In the genomic region with DNA sequence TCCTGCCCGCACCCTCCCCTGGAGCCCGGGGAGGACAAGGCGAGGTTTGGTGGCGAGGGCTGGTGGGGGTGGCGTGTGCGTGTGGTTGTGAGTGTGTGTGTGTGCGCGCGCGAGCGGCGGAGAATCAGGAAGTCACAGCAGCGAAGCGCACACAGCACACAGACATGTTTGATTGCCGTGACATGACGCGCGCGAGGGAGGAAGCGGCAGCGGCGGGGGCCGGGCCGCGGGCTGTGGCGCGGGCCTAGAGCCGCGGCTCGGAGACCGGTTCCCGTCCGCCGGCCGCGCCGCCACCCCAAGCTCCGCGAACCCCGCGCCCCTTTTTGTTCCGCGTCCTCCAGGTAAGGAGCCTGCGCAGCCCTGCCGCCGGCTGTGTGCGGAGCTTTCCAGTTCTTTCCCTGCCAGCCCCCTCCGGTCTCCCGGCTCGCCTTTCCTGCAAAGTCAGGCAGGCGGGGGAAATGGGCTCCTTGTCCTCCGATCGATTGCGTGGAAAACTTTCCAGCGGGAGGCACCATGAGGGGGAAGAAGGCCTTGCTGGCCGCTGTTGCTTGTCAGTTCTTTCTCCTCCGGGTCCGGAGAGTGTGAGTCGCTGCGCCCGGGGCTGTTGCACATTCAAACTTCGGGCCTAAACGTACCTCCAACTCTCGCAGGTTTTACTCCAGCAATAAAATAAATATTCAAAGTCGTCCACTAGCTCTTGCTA, we compare ENCODE assay signal across 8 cellular contexts. TPM values are rescaled to one million over a fixed set of nuclear protein-coding genes. Genes with fewer than 3 reads are reported as not detected.
DNase-seq lines count a peak whose midpoint lies in the region; ATAC-seq, FAIRE-seq and TF ChIP-seq lines count a peak whose summit lies in the region.

No MANE protein-coding gene starts in this region.

- peak overlapping the region; percentile 92 for H3K4me3 Mint-ChIP-seq in activated CD4-positive, alpha-beta T cell treated with anti-CD3 and anti-CD28 coated beads for 36 hours
- peak overlapping the region; percentile 98 for H3K4me3 Mint-ChIP-seq in chondrocyte (ENCODE audit: unreplicated experiment)

- FAIRE-seq in GM12891 (lab: Jason Lieb, UNC), result peak; percentile 95

- peaks cover 57% of the 10 kb centered on the region for H3K4me1 Mint-ChIP-seq in activated CD4-positive, alpha-beta T cell treated with anti-CD3 and anti-CD28 coated beads for 36 hours
- H3K4me1 Mint-ChIP-seq in chondrocyte (ENCODE audit: low read depth), result peaks cover 48% of the 10 kb centered on the region

- ATAC-seq in activated CD4-positive, alpha-beta T cell treated with anti-CD3 and anti-CD28 coated beads for 36 hours, result peak; percentile 13

- no peaks in the 10 kb centered on the region for H3K36me3 Mint-ChIP-seq in activated CD4-positive, alpha-beta T cell treated with anti-CD3 and anti-CD28 coated beads for 36 hours (ENCODE audit: low read depth)
- no peaks in the 10 kb centered on the region for H3K36me3 Mint-ChIP-seq in chondrocyte (ENCODE audit: low read depth)

- intact Hi-C loops in activated CD4-positive, alpha-beta T cell treated with anti-CD3 and anti-CD28 coated beads for 36 hours (cut with DNase I, micrococcal nuclease), result loop anchor here (1.0 to 10.0 kb wide), 5 partner anchors 37 to 1745 kb away; a partner anchor contains a TSS

- no peaks in the 10 kb centered on the region for H3K9me3 Mint-ChIP-seq in activated CD4-positive, alpha-beta T cell treated with anti-CD3 and anti-CD28 coated beads for 36 hours (ENCODE audit: low read depth)
- H3K9me3 Mint-ChIP-seq in chondrocyte (ENCODE audit: low read depth), result no peaks in the 10 kb centered on the region

- DNase-seq in GM12891 (ENCODE audit: insufficient read length, low spot score), result peak; percentile 57
- DNase-seq in HEK293T (ENCODE audit: extremely low spot score), result peak; percentile 23
- peak; percentile 38 for DNase-seq in NCI-H146 treated with DMSO at 0.1 percent for 48 hours (lab: John Stamatoyannopoulos, UW; ENCODE audit: unreplicated experiment)
- peak; percentile 83 for DNase-seq in activated CD4-positive, alpha-beta T cell treated with anti-CD3 and anti-CD28 coated beads for 36 hours
- DNase-seq in chondrocyte (ENCODE audit: low spot score), result no peak
- peak; percentile 53 for DNase-seq in kidney glomerular epithelial cell (lab: John Stamatoyannopoulos, UW)
- peak; percentile 52 to 57 for DNase-seq in stimulated activated CD4-positive, alpha-beta T cell treated with anti-CD3 and anti-CD28 coated beads, Interleukin-15, amount 100 ng/mL, for 48 hours (ENCODE audit: low read depth in 2 of 2)
- no peak for DNase-seq in OCI-M2 (lab: John Stamatoyannopoulos, UW; ENCODE audit: unreplicated experiment)

- H3K27me3 Mint-ChIP-seq in activated CD4-positive, alpha-beta T cell treated with anti-CD3 and anti-CD28 coated beads for 36 hours, result no peaks in the 10 kb centered on the region
- H3K27me3 Mint-ChIP-seq in chondrocyte (ENCODE audit: low read depth), result no peaks in the 10 kb centered on the region

- CTCF ChIA-PET in HEK293T (lab: Yijun Ruan, JAX), result no interaction called here
- CTCF ChIA-PET in activated CD4-positive, alpha-beta T cell treated with anti-CD3 and anti-CD28 coated beads for 36 hours (lab: Charles Lee), result interaction anchor here (0.6 to 1.0 kb wide), 2 partner anchors 18 to 70 kb away, joined by 3 read pairs; no protein-coding TSS in a partner anchor

- TF ChIP-seq POLR2A in GM12891 (IDR thresholded peaks at IDR 0.05; ENCODE audit: low read depth, low read length), result 0 out of 2 replicates have a peak, but pooled peaks have one; percentile 18

- TF ChIP-seq CTCF in chondrocyte (IDR thresholded peaks at IDR 0.05), result no peak

- POLR2A ChIA-PET in HEK293T (lab: Yijun Ruan, JAX), result no interaction called here
- POLR2A ChIA-PET in activated CD4-positive, alpha-beta T cell treated with anti-CD3 and anti-CD28 coated beads for 36 hours (lab: Charles Lee), result interaction anchor here (1.8 kb wide), 1 partner anchor 37 kb away, joined by 6 read pairs; no protein-coding TSS in a partner anchor

- peak overlapping the region; percentile 95 for H3K27ac Mint-ChIP-seq in activated CD4-positive, alpha-beta T cell treated with anti-CD3 and anti-CD28 coated beads for 36 hours
- peak overlapping the region; percentile 98 for H3K27ac Mint-ChIP-seq in chondrocyte (ENCODE audit: unreplicated experiment)

TF ChIP-seq in GM12891, 5 proteins besides CTCF, POLR2A, EP300 and RAD21:
- TF ChIP-seq TAF1 (IDR thresholded peaks at IDR 0.05; ENCODE audit: low read depth, low read length) (peak; percentile 73; the same call in 1 of the 2 replicates), SPI1 (IDR thresholded peaks at IDR 0.05; ENCODE audit: low read depth, low read length) (peak; percentile 67), PAX5 (IDR thresholded peaks at IDR 0.05; ENCODE audit: insufficient read depth, low read length, severe bottlenecking) (no peak), POLR2AphosphoS5 (IDR thresholded peaks at IDR 0.05; ENCODE audit: low read depth, low read length) (peak; percentile 60; the same call in 1 of the 2 replicates), POU2F2 (IDR thresholded peaks at IDR 0.05; ENCODE audit: low read depth, low read length) (0 out of 2 replicates have a peak, but pooled peaks have one; percentile 29)

TF ChIP-seq in HEK293T, 16 proteins besides CTCF, POLR2A, EP300 and RAD21:
- TF ChIP-seq SP1 (IDR thresholded peaks at IDR 0.05) (no peak), NFRKB (IDR thresholded peaks at IDR 0.05) (no peak), CTBP1 (IDR thresholded peaks at IDR 0.05; ENCODE audit: borderline replicate concordance) (no peak), SUZ12 (IDR thresholded peaks at IDR 0.05) (no peak), ELF4 (IDR thresholded peaks at IDR 0.05) (no peak), BHLHE40 (IDR thresholded peaks at IDR 0.05; ENCODE audit: borderline replicate concordance) (no peak), LEF1 (IDR thresholded peaks at IDR 0.05; ENCODE audit: borderline replicate concordance) (no peak), ZNF384 (IDR thresholded peaks at IDR 0.05) (no peak), HDGF (IDR thresholded peaks at IDR 0.05; ENCODE audit: borderline replicate concordance) (no peak), ARNT (IDR thresholded peaks at IDR 0.05) (no peak), FOXA1 (IDR thresholded peaks at IDR 0.05) (no peak), FOXM1 (IDR thresholded peaks at IDR 0.05; ENCODE audit: borderline replicate concordance) (no peak), L3MBTL2 (conservative IDR thresholded peaks at IDR 0.05) (no peak), FOXK2 (IDR thresholded peaks at IDR 0.05) (no peak), TARDBP (IDR thresholded peaks at IDR 0.05) (no peak)
- TF ChIP-seq, protein P1, sequence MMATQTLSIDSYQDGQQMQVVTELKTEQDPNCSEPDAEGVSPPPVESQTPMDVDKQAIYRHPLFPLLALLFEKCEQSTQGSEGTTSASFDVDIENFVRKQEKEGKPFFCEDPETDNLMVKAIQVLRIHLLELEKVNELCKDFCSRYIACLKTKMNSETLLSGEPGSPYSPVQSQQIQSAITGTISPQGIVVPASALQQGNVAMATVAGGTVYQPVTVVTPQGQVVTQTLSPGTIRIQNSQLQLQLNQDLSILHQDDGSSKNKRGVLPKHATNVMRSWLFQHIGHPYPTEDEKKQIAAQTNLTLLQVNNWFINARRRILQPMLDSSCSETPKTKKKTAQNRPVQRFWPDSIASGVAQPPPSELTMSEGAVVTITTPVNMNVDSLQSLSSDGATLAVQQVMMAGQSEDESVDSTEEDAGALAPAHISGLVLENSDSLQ (IDR thresholded peaks at IDR 0.05), result no peak
TF ChIP-seq in HEK293T: peak in this region for 0.

RNA-seq across cellular contexts. Expression of a gene that starts 2.5 kb away (rescaled TPM):
- 219 TPM for polyA plus RNA-seq in GM12891 (2012; ENCODE audit: low read depth, missing spikeins)
- 10 to 100 TPM; 91.3 to 94.0 TPM for total RNA-seq in activated CD4-positive, alpha-beta T cell treated with anti-CD3 and anti-CD28 coated beads for 36 hours
- total RNA-seq in chondrocyte, result 82.5 to 158 TPM (median 95.1 TPM) in 3 replicates

Comparison
In these comparisons a context has a peak if more than half of its experiments do, and no peak if none do; other contexts are left out.
1. DNase-seq: peak in GM12891 (single experiment), HEK293T (single experiment), NCI-H146 treated with DMSO at 0.1 percent for 48 hours (single experiment), activated CD4-positive, alpha-beta T cell treated with anti-CD3 and anti-CD28 coated beads for 36 hours (single experiment), kidney glomerular epithelial cell (single experiment) and stimulated activated CD4-positive, alpha-beta T cell treated with anti-CD3 and anti-CD28 coated beads, Interleukin-15, amount 100 ng/mL, for 48 hours (2 of 2); none in chondrocyte (single experiment) and OCI-M2 (single experiment).